24 cellular contexts compared by ENCODE assay signal in genomic region chr14:100891501-100892445, GRCh38. TPM values are rescaled to one million over a fixed set of nuclear protein-coding genes. Genes with fewer than 3 reads are reported as not detected.
A peak's percentile ranks its signal among the peaks of the same experiment; 100 is the strongest.
DNase-seq lines count a peak whose midpoint lies in the region; ATAC-seq and TF ChIP-seq lines count a peak whose summit lies in the region.
"Had no signal": no experiment of that assay in that cellular context is flagged by ENCODE, and none has a peak within 500 bp of the region (broad histone marks: within the 10 kb centered on the region; RNA-seq: fewer than 3 reads in every experiment).

No MANE protein-coding gene starts in this region.

- no peak for TF ChIP-seq EP300 in stomach (IDR thresholded peaks at IDR 0.05)

- TF ChIP-seq CTCF in brain (conservative IDR thresholded peaks at IDR 0.05) (no peak), stomach (IDR thresholded peaks at IDR 0.05) (no peak)

- no peak for ATAC-seq in natural killer cell treated with Interleukin-12 subunit alpha and Interleukin-12 subunit beta and Interleukin-15 and Interleukin-18, amount 100 ng/mL, for 72 hours
- ATAC-seq in GM18519 (IDR thresholded peaks at IDR 0.05; ENCODE audit: low FRiP score, unreplicated experiment) = no peak
- ATAC-seq: gastroesophageal sphincter; left colon; pancreas; stimulated activated naive CD8-positive, alpha-beta T cell treated with anti-CD3 and anti-CD28 coated beads, Interleukin-15, Interleukin-2, amounts not matched to agents 100 U/mL and 50 U/mL, for 24 hours had no signal

- H3K4me3 ChIP-seq in stomach = no peak overlapping the region
- H3K4me3 ChIP-seq: esophagus squamous epithelium, gastroesophageal sphincter, HAP-1, pancreas, SJSA1 had no signal

- H3K9me3 ChIP-seq in stomach = no peaks in the 10 kb centered on the region
- H3K9me3 ChIP-seq: Caco-2, esophagus squamous epithelium, gastroesophageal sphincter, HAP-1, pancreas, SJSA1 had no signal

- no peak overlapping the region for H3K27ac ChIP-seq in stomach
- H3K27ac ChIP-seq: esophagus squamous epithelium, gastroesophageal sphincter, pancreas, SJSA1 had no signal

- TF ChIP-seq POLR2A in stomach (IDR thresholded peaks at IDR 0.05) = no peak

- 83 to 90% (median 88%) methylated on average over 3 to 13 of the region's 13 CpGs for WGBS in stomach, 5 donors

- no peaks in the 10 kb centered on the region for H3K27me3 Mint-ChIP-seq in brain
- H3K27me3 Mint-ChIP-seq in natural killer cell treated with Interleukin-12 subunit alpha and Interleukin-12 subunit beta and Interleukin-15 and Interleukin-18, amount 100 ng/mL, for 72 hours = peaks cover 15 to 33% of the 10 kb centered on the region in 2 donors

- no peaks in the 10 kb centered on the region for H3K36me3 Mint-ChIP-seq in brain
- no peaks in the 10 kb centered on the region for H3K36me3 Mint-ChIP-seq in natural killer cell treated with Interleukin-12 subunit alpha and Interleukin-12 subunit beta and Interleukin-15 and Interleukin-18, amount 100 ng/mL, for 72 hours

- peaks cover 0 to 5% (median 0%) of the 10 kb centered on the region in 4 donors for H3K4me1 ChIP-seq in stomach
- H3K4me1 ChIP-seq: Caco-2, esophagus squamous epithelium, gastroesophageal sphincter, SJSA1 had no signal

- H3K4me1 Mint-ChIP-seq in brain = peaks cover 63% of the 10 kb centered on the region
- H3K4me1 Mint-ChIP-seq in natural killer cell treated with Interleukin-12 subunit alpha and Interleukin-12 subunit beta and Interleukin-15 and Interleukin-18, amount 100 ng/mL, for 72 hours (ENCODE audit: low read depth in 2 of 2) = no peaks in the 10 kb centered on the region

- no peaks in the 10 kb centered on the region for H3K36me3 ChIP-seq in stomach
- H3K36me3 ChIP-seq: esophagus squamous epithelium, gastroesophageal sphincter, HAP-1, pancreas had no signal

- peaks cover 0 to 9% (median 0%) of the 10 kb centered on the region in 5 experiments for H3K9me3 Mint-ChIP-seq in brain
- H3K9me3 Mint-ChIP-seq in natural killer cell treated with Interleukin-12 subunit alpha and Interleukin-12 subunit beta and Interleukin-15 and Interleukin-18, amount 100 ng/mL, for 72 hours = no peaks in the 10 kb centered on the region

- no peak overlapping the region for H3K4me3 Mint-ChIP-seq in brain
- H3K4me3 Mint-ChIP-seq in natural killer cell treated with Interleukin-12 subunit alpha and Interleukin-12 subunit beta and Interleukin-15 and Interleukin-18, amount 100 ng/mL, for 72 hours = no peak overlapping the region

- peak overlapping the region in 3 of 5 experiments; percentile 52 to 85 (median 66) for H3K27ac Mint-ChIP-seq in brain
- no peak overlapping the region for H3K27ac Mint-ChIP-seq in natural killer cell treated with Interleukin-12 subunit alpha and Interleukin-12 subunit beta and Interleukin-15 and Interleukin-18, amount 100 ng/mL, for 72 hours

- peaks cover 0 to 44% (median 6%) of the 10 kb centered on the region in 3 donors for H3K27me3 ChIP-seq in stomach
- H3K27me3 ChIP-seq: pancreas, SJSA1 had no signal

- peak; percentile 41 for DNase-seq in activated CD8-positive, alpha-beta memory T cell treated with anti-CD3 and anti-CD28 coated beads for 24 hours
- DNase-seq in activated CD8-positive, alpha-beta memory T cell treated with anti-CD3 and anti-CD28 coated beads, Interleukin-2, amount 50 U/mL, for 4 hours = no peak
- peak; percentile 35 for DNase-seq in natural killer cell treated with Interleukin-12 subunit alpha and Interleukin-12 subunit beta and Interleukin-15 and Interleukin-18, amount 100 ng/mL, for 72 hours (ENCODE audit: low spot score)
- DNase-seq in stomach = peak; percentile 20
- DNase-seq in NCI-H446 treated with DMSO at 0.1 percent for 48 hours (lab: John Stamatoyannopoulos, UW) = no peak
- no peak for DNase-seq in HT-29 (ENCODE audit: low spot score)
- DNase-seq: activated CD4-positive, alpha-beta T cell treated with anti-CD3 and anti-CD28 coated beads, Interleukin-2, amount 50 U/mL, for 4 hours; activated naive CD4-positive, alpha-beta T cell treated with anti-CD3 and anti-CD28 coated beads, Interleukin-2, amount 50 U/mL, for 16 hours; esophagus squamous epithelium; KG1; NCI-H2029 treated with DMSO at 0.1 percent for 48 hours; stimulated activated naive CD8-positive, alpha-beta T cell treated with anti-CD3 and anti-CD28 coated beads, Interleukin-15, Interleukin-2, amounts not matched to agents 100 U/mL and 50 U/mL, for 24 hours had no signal

- intact Hi-C loops in stomach (cut with DNase I; ENCODE audit: low total_unique reads) = no loop called here

RNA-seq across cellular contexts. Expression of gene RTL1, which starts 11.7 kb away (rescaled TPM):
- 0.15 TPM for polyA plus RNA-seq in brain (ENCODE audit: insufficient read depth, low read depth, low replicate concordance)
- total RNA-seq in natural killer cell treated with Interleukin-12 subunit alpha and Interleukin-12 subunit beta and Interleukin-15 and Interleukin-18, amount 100 ng/mL, for 72 hours = not detected
- total RNA-seq in stomach = not detected
- polyA plus RNA-seq in stomach = not detected
- total RNA-seq in HT-29 (2014; rRNA removed; shearing (Covaris generic)) = not detected in 2 replicates
- total RNA-seq: Caco-2; esophagus squamous epithelium; left colon; NCI-H460; SJSA1; T-helper 1 cell treated with Interleukin-12 subunit alpha and Interleukin-12 subunit beta and Interleukin-4 antibody, amounts not matched to agents 30 ng/mL and 1 ng/mL, for 36 hours; ureter had no signal
- polyA plus RNA-seq: BJ had no signal

Comparison
In these comparisons a context has a peak if more than half of its experiments do, and no peak if none do; other contexts are left out.
1. DNase-seq: peak in activated CD8-positive, alpha-beta memory T cell treated with anti-CD3 and anti-CD28 coated beads for 24 hours (single experiment), natural killer cell treated with Interleukin-12 subunit alpha and Interleukin-12 subunit beta and Interleukin-15 and Interleukin-18, amount 100 ng/mL, for 72 hours (single experiment) and stomach (single experiment); none in activated CD8-positive, alpha-beta memory T cell treated with anti-CD3 and anti-CD28 coated beads, Interleukin-2, amount 50 U/mL, for 4 hours (single experiment), NCI-H446 treated with DMSO at 0.1 percent for 48 hours (single experiment) and HT-29 (single experiment).
2. H3K27ac Mint-ChIP-seq: peak in brain (3 of 5); none in natural killer cell treated with Interleukin-12 subunit alpha and Interleukin-12 subunit beta and Interleukin-15 and Interleukin-18, amount 100 ng/mL, for 72 hours (0 of 2).